Comparison of ENCODE assay signal across 10 cellular contexts in genomic region chr7:129401968-129402860, GRCh38. TPM values are rescaled to one million over a fixed set of nuclear protein-coding genes. Genes with fewer than 3 reads are reported as not detected.
DNase-seq lines count a peak whose midpoint lies in the region; ATAC-seq, FAIRE-seq and TF ChIP-seq lines count a peak whose summit lies in the region.
"Had no signal": no experiment of that assay in that cellular context is flagged by ENCODE, and none has a peak within 500 bp of the region (broad histone marks: within the 10 kb centered on the region; RNA-seq: fewer than 3 reads in every experiment).

No MANE protein-coding gene starts in this region.

- H3K27me3 ChIP-seq in GM06990 (replicated peaks; ENCODE audit: control insufficient read depth, insufficient read depth, low read length) (no peaks in the 10 kb centered on the region), GM23338 (ENCODE audit: insufficient read depth) (no peaks in the 10 kb centered on the region), SK-N-SH (ENCODE audit: insufficient read depth) (no peaks in the 10 kb centered on the region), keratinocyte (ENCODE audit: control insufficient read depth, extremely low read depth, insufficient read depth, low read length) (no peaks in the 10 kb centered on the region), testis (no peaks in the 10 kb centered on the region)

- H3K4me3 Mint-ChIP-seq in GM23338 = no peak overlapping the region
- H3K4me3 Mint-ChIP-seq: activated naive CD4-positive, alpha-beta T cell treated with anti-CD3 and anti-CD28 coated beads, Interleukin-2, amount 50 U/mL, for 24 hours had no signal

- H2AFZ ChIP-seq in GM23338 (no peak overlapping the region), SK-N-SH (ENCODE audit: low read depth) (no peak overlapping the region), keratinocyte (ENCODE audit: control insufficient read depth, low read length) (no peak overlapping the region)

- H4K20me1 ChIP-seq in GM23338 (replicated peaks; ENCODE audit: insufficient read depth) (no peaks in the 10 kb centered on the region), SK-N-SH (ENCODE audit: insufficient read depth) (no peaks in the 10 kb centered on the region), keratinocyte (ENCODE audit: control insufficient read depth, extremely low read depth, insufficient read depth, low read length) (no peaks in the 10 kb centered on the region)

- no peaks in the 10 kb centered on the region for H3K9me2 ChIP-seq in GM23338 (ENCODE audit: insufficient read depth)
- no peaks in the 10 kb centered on the region for H3K9me2 ChIP-seq in SK-N-SH

- no peaks in the 10 kb centered on the region for H3K9me3 Mint-ChIP-seq in GM23338
- H3K9me3 Mint-ChIP-seq: activated naive CD4-positive, alpha-beta T cell treated with anti-CD3 and anti-CD28 coated beads, Interleukin-2, amount 50 U/mL, for 24 hours had no signal

- peak; percentile 43 for TF ChIP-seq CTCF in GM06990 (IDR thresholded peaks at IDR 0.05; ENCODE audit: insufficient read depth, low read length, poor library complexity, severe bottlenecking)
- peak in 1 of 2 experiments; percentile 45; a peak in 3 of 4 replicates for TF ChIP-seq CTCF in GM23338 (conservative IDR thresholded peaks at IDR 0.05; ENCODE audit: low read depth in 2 of 2)
- TF ChIP-seq CTCF in SK-N-SH (IDR thresholded peaks at IDR 0.05) = peak; percentile 15; the same call in 1 of the 2 replicates
- peak in 2 of 3 experiments; percentile 36 to 52 for TF ChIP-seq CTCF in keratinocyte (optimal IDR thresholded peaks at IDR 0.05 in 1 of 3, IDR thresholded peaks at IDR 0.05 in 1 of 3, conservative IDR thresholded peaks at IDR 0.05 in 1 of 3; ENCODE audit: extremely low read depth in 1 of 3, insufficient read depth in 2 of 3, low read length in 3 of 3)
- TF ChIP-seq CTCF in testis (IDR thresholded peaks at IDR 0.05) = no peak
- TF ChIP-seq CTCF in omental fat pad (IDR thresholded peaks at IDR 0.05) = no peak

- H3K36me3 ChIP-seq in GM06990 (ENCODE audit: control insufficient read depth, insufficient read depth, low read length) (no peaks in the 10 kb centered on the region; the same call in 1 of the 2 replicates), GM23338 (ENCODE audit: insufficient read depth) (peaks cover 4% of the 10 kb centered on the region; the same call in 1 of the 2 replicates), SK-N-SH (replicated peaks in 1 of 2; ENCODE audit: control insufficient read depth in 1 of 2, insufficient read depth in 2 of 2, low read length in 1 of 2) (peaks cover 17 to 19% of the 10 kb centered on the region in 2 experiments), keratinocyte (ENCODE audit: control insufficient read depth in 2 of 2, extremely low read depth in 1 of 2, insufficient read depth in 2 of 2, low read length in 2 of 2) (peaks cover 3 to 6% of the 10 kb centered on the region in 2 experiments), testis (ENCODE audit: low read depth, missing control alignments) (no peaks in the 10 kb centered on the region)

- ATAC-seq in GM23338 (peak; percentile 71), HG02571 (IDR thresholded peaks at IDR 0.05; ENCODE audit: unreplicated experiment) (no peak), omental fat pad (ENCODE audit: low FRiP score) (no peak)

- H3K4me3 ChIP-seq in GM06990 (replicated peaks; ENCODE audit: low read depth, low read length) (no peak overlapping the region), GM23338 (no peak overlapping the region), SK-N-SH (ENCODE audit: low read depth in 2 of 2, low read length in 1 of 2) (no peak overlapping the region), keratinocyte (ENCODE audit: control insufficient read depth in 2 of 3, extremely low read depth in 1 of 3, insufficient read depth in 2 of 3, low read depth in 1 of 3, low read length in 3 of 3) (no peak overlapping the region), testis (no peak overlapping the region)

- no peak for FAIRE-seq in keratinocyte (lab: Jason Lieb, UNC)

- H3K79me2 ChIP-seq in GM23338 (replicated peaks; ENCODE audit: insufficient read depth) (no peaks in the 10 kb centered on the region), SK-N-SH (ENCODE audit: insufficient read depth) (no peaks in the 10 kb centered on the region), keratinocyte (ENCODE audit: control insufficient read depth, insufficient read depth, low read length) (no peaks in the 10 kb centered on the region)

- no peaks in the 10 kb centered on the region for H3K27me3 Mint-ChIP-seq in GM23338 (ENCODE audit: insufficient read depth, low read depth, poor library complexity)
- H3K27me3 Mint-ChIP-seq: activated naive CD4-positive, alpha-beta T cell treated with anti-CD3 and anti-CD28 coated beads, Interleukin-2, amount 50 U/mL, for 24 hours had no signal

- H3K36me3 Mint-ChIP-seq in GM23338 (ENCODE audit: low read depth) = peaks cover 8% of the 10 kb centered on the region; the same call in 2 of the 3 replicates

- CTCF ChIA-PET in SK-N-SH (lab: Yijun Ruan, JAX) = interaction anchor here (0.6 to 2.7 kb wide), 11 partner anchors 12 to 96 kb away, joined by 3 to 15 read pairs (median 3); no protein-coding TSS in a partner anchor

- H3K4me1 Mint-ChIP-seq in GM23338 = peaks cover 18% of the 10 kb centered on the region; the same call in 2 of the 3 replicates
- H3K4me1 Mint-ChIP-seq: activated naive CD4-positive, alpha-beta T cell treated with anti-CD3 and anti-CD28 coated beads, Interleukin-2, amount 50 U/mL, for 24 hours had no signal

- DNase-seq in GM06990 (ENCODE audit: extremely low read depth, insufficient read length) = no peak
- DNase-seq in GM23338 (ENCODE audit: low spot score) = no peak
- DNase-seq in SK-N-SH = no peak
- DNase-seq in keratinocyte (ENCODE audit: low read depth, low spot score) = no peak
- DNase-seq in epidermal melanocyte (ENCODE audit: insufficient read length, low spot score) = no peak
- no peak for DNase-seq in testis
- no peak for DNase-seq in omental fat pad (ENCODE audit: low spot score)
- DNase-seq: NCI-H226 had no signal

- POLR2A ChIA-PET in SK-N-SH (lab: Yijun Ruan, JAX) = no interaction called here

- 0 out of 2 replicates have a peak overlapping the region, but pooled peaks have one; percentile 11 for H3K27ac ChIP-seq in GM23338 (ENCODE audit: low read depth)
- H3K27ac ChIP-seq in SK-N-SH (ENCODE audit: low read depth in 2 of 2, low read length in 1 of 2) = no peak overlapping the region
- no peak overlapping the region for H3K27ac ChIP-seq in keratinocyte (ENCODE audit: control insufficient read depth, insufficient read depth, low read length)
- no peak overlapping the region for H3K27ac ChIP-seq in testis

- no peaks in the 10 kb centered on the region; the same call in 1 of the 2 replicates for H3F3A ChIP-seq in GM23338 (replicated peaks; ENCODE audit: low read depth)
- H3F3A ChIP-seq in SK-N-SH (replicated peaks; ENCODE audit: insufficient read depth) = no peaks in the 10 kb centered on the region

- H3K9ac ChIP-seq in SK-N-SH = no peak overlapping the region
- no peak overlapping the region for H3K9ac ChIP-seq in keratinocyte (ENCODE audit: control insufficient read depth, extremely low read depth, insufficient read depth, low read length)

- dilution Hi-C loops in keratinocyte (cut with MboI; ENCODE audit: extremely low pct_ligation_motif_present, low sequenced_read_pairs) = no loop called here

- intact Hi-C loops in testis (cut with DNase I; ENCODE audit: low total_unique reads) = no loop called here

- TF ChIP-seq POLR2A in testis (IDR thresholded peaks at IDR 0.05) = no peak

- H3K27ac Mint-ChIP-seq in GM23338 = 0 out of 2 replicates have a peak overlapping the region, but pooled peaks have one; percentile 80
- H3K27ac Mint-ChIP-seq: activated naive CD4-positive, alpha-beta T cell treated with anti-CD3 and anti-CD28 coated beads, Interleukin-2, amount 50 U/mL, for 24 hours had no signal

- WGBS in SK-N-SH (ENCODE audit: low lambda C conversion rate) = 84% methylated on average over 3 of the region's 3 CpGs
- WGBS in testis, 2 donors = 76 to 81% methylated on average over 3 of the region's 3 CpGs

- TF ChIP-seq RAD21 in SK-N-SH (IDR thresholded peaks at IDR 0.05; ENCODE audit: low read length) = peak; percentile 36

- H3K4me1 ChIP-seq in GM23338 (ENCODE audit: insufficient read depth) (peaks cover 20% of the 10 kb centered on the region), SK-N-SH (ENCODE audit: control insufficient read depth in 1 of 2, insufficient read depth in 2 of 2, low read depth in 1 of 2, low read length in 1 of 2) (no peaks in the 10 kb centered on the region; a peak in 1 of 4 replicates), keratinocyte (ENCODE audit: control insufficient read depth, extremely low read depth, insufficient read depth, low read length) (peaks cover 9% of the 10 kb centered on the region), testis (no peaks in the 10 kb centered on the region)

- no peak overlapping the region for H3K4me2 ChIP-seq in GM23338
- no peak overlapping the region for H3K4me2 ChIP-seq in SK-N-SH
- no peak overlapping the region for H3K4me2 ChIP-seq in keratinocyte (ENCODE audit: control insufficient read depth, extremely low read depth, insufficient read depth, low read depth, low read length)

- no peaks in the 10 kb centered on the region for H3K9me1 ChIP-seq in keratinocyte (ENCODE audit: control insufficient read depth, extremely low read depth, insufficient read depth, low read length)

- H3K9me3 ChIP-seq in SK-N-SH (no peaks in the 10 kb centered on the region), keratinocyte (ENCODE audit: control insufficient read depth, low read depth, low read length) (no peaks in the 10 kb centered on the region), testis (no peaks in the 10 kb centered on the region)

- no peak for TF ChIP-seq EP300 in SK-N-SH (IDR thresholded peaks at IDR 0.05; ENCODE audit: borderline replicate concordance in 1 of 2, low read depth in 1 of 2, low read length in 1 of 2)

TF ChIP-seq in SK-N-SH, 30 proteins besides CTCF, POLR2A, EP300 and RAD21 (continues in another document):
- no peak for TF ChIP-seq YY1 (IDR thresholded peaks at IDR 0.05; ENCODE audit: low read depth)
- TF ChIP-seq FOXJ3 (CRISPR knock-in tag; IDR thresholded peaks at IDR 0.05) = no peak

RNA-seq across cellular contexts. Expression of gene STRIP2, which starts 32.0 kb away (rescaled TPM):
- total RNA-seq in GM23338 (2014; rRNA removed; shearing (Covaris generic)) = 7.4 and 10.6 TPM in 2 replicates
- 3.8 and 4.7 TPM in 2 replicates for polyA plus RNA-seq in GM23338 (2016; fragmentation: Nextera tagmentation; extraction: Ambion mirVana)
- polyA plus RNA-seq in SK-N-SH (2012; rRNA removed) = 4.9 and 6.9 TPM in 2 replicates
- polyA plus RNA-seq in SK-N-SH (2012; cell fraction: cytosol; rRNA removed) = 2.6 and 3.5 TPM in 2 replicates
- polyA plus RNA-seq in SK-N-SH (2012; cell fraction: nucleus; rRNA removed) = 17.6 and 24.1 TPM in 2 replicates
- polyA plus RNA-seq in keratinocyte = 9.5 to 18.6 TPM (median 12.5 TPM) in 3 replicates
- polyA plus RNA-seq in keratinocyte (2011; ENCODE audit: low read depth) = 13.9 TPM
- 6.5 and 7.7 TPM in 2 replicates for polyA plus RNA-seq in keratinocyte (2011; cell fraction: cytosol; rRNA removed)
- 21.2 and 24.3 TPM in 2 replicates for polyA plus RNA-seq in keratinocyte (2011; cell fraction: nucleus; rRNA removed)
- 6.2 and 8.0 TPM in 2 replicates for polyA plus RNA-seq in keratinocyte (2012; ENCODE audit: low replicate concordance)
- polyA minus RNA-seq in keratinocyte = 13.1 to 30.0 TPM (median 18.0 TPM) in 3 replicates
- 14.2 TPM for polyA minus RNA-seq in keratinocyte (2011; cell fraction: cytosol; rRNA and poly(A)+ RNA removed)
- 11.6 and 24.7 TPM in 2 replicates for polyA minus RNA-seq in keratinocyte (2011; cell fraction: nucleus; rRNA and poly(A)+ RNA removed)
- total RNA-seq in testis = 10 to 100 TPM; 25.5 to 54.0 TPM
- polyA plus RNA-seq in testis (ENCODE audit: insufficient read depth, low read depth, low replicate concordance) = 18.8 TPM
- 1 to 10 TPM in 1 of 4 donors, under 1 TPM in 2, not detected in 1; 0.28 to 6.5 (median 0.50) TPM for total RNA-seq in omental fat pad

Comparison
In these comparisons a context has a peak if more than half of its experiments do, and no peak if none do; other contexts are left out.
1. CTCF ChIP-seq: peak in GM06990 (single experiment), SK-N-SH (single experiment) and keratinocyte (2 of 3); none in testis (0 of 3) and omental fat pad (0 of 3).